Comparison of ENCODE assay signal across 9 cellular contexts in the genomic region with DNA sequence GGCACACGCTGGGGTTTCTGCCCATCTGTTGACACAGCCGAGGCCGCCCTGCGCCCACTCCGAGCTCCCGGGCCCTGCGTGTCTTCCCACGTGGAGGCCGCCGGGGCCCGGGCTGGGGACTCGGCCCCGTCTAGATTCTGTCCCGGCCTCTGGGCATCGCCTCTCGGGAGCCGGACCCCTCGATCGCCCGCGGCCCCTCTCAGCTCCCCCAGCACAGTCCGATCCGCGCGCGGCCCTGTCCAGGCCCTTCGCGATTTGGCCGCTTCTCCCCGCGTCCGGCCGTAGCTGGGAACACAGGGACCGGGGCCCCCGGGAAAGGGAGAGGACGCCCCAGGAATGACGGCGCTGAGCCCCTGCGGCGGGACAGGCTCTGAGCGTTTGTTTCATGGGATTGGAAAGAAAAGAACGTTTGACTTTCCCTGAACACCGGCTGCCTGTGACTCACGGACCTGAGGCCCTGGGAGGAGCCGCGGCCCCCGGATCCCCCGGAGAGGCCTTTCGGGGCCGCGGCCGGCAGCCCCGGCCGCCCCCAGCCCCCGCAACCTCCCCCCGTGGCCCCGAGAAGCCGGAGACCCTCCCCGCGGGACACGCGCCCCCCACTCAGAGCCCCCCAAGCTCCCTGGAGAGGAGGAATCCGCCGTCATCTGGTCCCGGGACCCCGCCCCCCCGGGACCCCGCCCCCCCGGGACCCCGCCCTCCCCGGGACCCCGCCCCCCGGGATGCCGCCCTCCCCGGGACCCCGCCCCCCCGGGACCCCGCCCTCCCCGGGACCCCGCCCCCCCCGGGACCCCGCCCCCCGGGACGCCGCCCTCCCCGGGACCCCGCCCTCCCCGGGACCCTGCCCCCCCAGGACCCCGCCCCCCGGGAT.
DNase-seq lines count a peak whose midpoint lies in the region; ATAC-seq and TF ChIP-seq lines count a peak whose summit lies in the region.
"Had no signal": no experiment of that assay in that cellular context is flagged by ENCODE, and none has a peak within 500 bp of the region (broad histone marks: within the 10 kb centered on the region; RNA-seq: fewer than 3 reads in every experiment).

No MANE protein-coding gene starts in this region.

- 24% methylated on average over 19 of the region's 90 CpGs for WGBS in suprapubic skin

- peak overlapping the region in 1 of 2 donors; percentile 21 for H3K4me3 Mint-ChIP-seq in CD14-positive monocyte

- no peak overlapping the region for H3K27ac Mint-ChIP-seq in CD14-positive monocyte

- no peak for TF ChIP-seq POLR2A in suprapubic skin (IDR thresholded peaks at IDR 0.05)

- TF ChIP-seq CTCF in dorsolateral prefrontal cortex (IDR thresholded peaks at IDR 0.05 in 54 of 56, conservative IDR thresholded peaks at IDR 0.05 in 2 of 56; ENCODE audit: low read depth in 1 of 56, partially characterized antibody in 56 of 56) (no peak), kidney epithelial cell (IDR thresholded peaks at IDR 0.05; ENCODE audit: insufficient read depth, low read length, poor library complexity, severe bottlenecking) (no peak), suprapubic skin (IDR thresholded peaks at IDR 0.05) (no peak), CD14-positive monocyte (IDR thresholded peaks at IDR 0.05) (no peak)

- peaks cover 9 to 23% (median 22%) of the 10 kb centered on the region in 3 donors for H3K27me3 Mint-ChIP-seq in CD14-positive monocyte (ENCODE audit: low read depth in 3 of 3)

- DNase-seq in dorsolateral prefrontal cortex (peak in 5 of 10 donors; percentile 16 to 41 (median 29)), kidney epithelial cell (ENCODE audit: low read depth) (no peak), suprapubic skin (ENCODE audit: low spot score in 2 of 2) (peak; percentile 50 to 71), NCI-H1436 treated with DMSO at 0.1 percent for 48 hours (lab: John Stamatoyannopoulos, UW) (no peak), CD14-positive monocyte (ENCODE audit: low spot score) (no peak)
- DNase-seq: Kasumi-1, NCI-H69 had no signal

- no peak for TF ChIP-seq EP300 in suprapubic skin (IDR thresholded peaks at IDR 0.05)

- peak overlapping the region; percentile 23 for H3K9ac ChIP-seq in HUES6 (ENCODE audit: low read length)

- no peaks in the 10 kb centered on the region for H3K36me3 Mint-ChIP-seq in CD14-positive monocyte

- ATAC-seq in HG02571 (IDR thresholded peaks at IDR 0.05; ENCODE audit: unreplicated experiment), result no peak

- no peaks in the 10 kb centered on the region for H3K4me1 Mint-ChIP-seq in CD14-positive monocyte

- peaks cover 2% of the 10 kb centered on the region; the same call in 1 of the 2 replicates for H3K4me1 ChIP-seq in HUES6 (ENCODE audit: control insufficient read depth, insufficient read depth, low read length)
- peaks cover 11% of the 10 kb centered on the region for H3K4me1 ChIP-seq in suprapubic skin

- H3K9me3 ChIP-seq in HUES6 (ENCODE audit: control insufficient read depth, insufficient read depth, low read depth, low read length) (peaks cover 8% of the 10 kb centered on the region), suprapubic skin (no peaks in the 10 kb centered on the region)

- H3K36me3 ChIP-seq in HUES6 (ENCODE audit: control insufficient read depth, insufficient read depth, low read length) (no peaks in the 10 kb centered on the region), kidney epithelial cell (ENCODE audit: control insufficient read depth, insufficient read depth, low read length) (no peaks in the 10 kb centered on the region), suprapubic skin (no peaks in the 10 kb centered on the region)

- H3K9me3 Mint-ChIP-seq in CD14-positive monocyte, result peaks cover 0 to 16% (median 5%) of the 10 kb centered on the region in 7 donors

- H3K27ac ChIP-seq in HUES6 (ENCODE audit: low read depth, low read length) (no peak overlapping the region), dorsolateral prefrontal cortex (no peak overlapping the region), suprapubic skin (no peak overlapping the region)

- H3K27me3 ChIP-seq in HUES6 (ENCODE audit: control insufficient read depth, insufficient read depth, low read length) (no peaks in the 10 kb centered on the region), dorsolateral prefrontal cortex (peaks cover 0 to 49% (median 3%) of the 10 kb centered on the region in 45 donors), kidney epithelial cell (ENCODE audit: control insufficient read depth, insufficient read depth, low read length) (peaks cover 10% of the 10 kb centered on the region), suprapubic skin (no peaks in the 10 kb centered on the region)

- intact Hi-C loops in dorsolateral prefrontal cortex (cut with DNase I) (no loop called here), CD14-positive monocyte (cut with micrococcal nuclease) (no loop called here)

- H3K4me3 ChIP-seq in HUES6 (ENCODE audit: low read depth, low read length) (peak overlapping the region; percentile 51), dorsolateral prefrontal cortex (peak overlapping the region in 40 of 59 donors; percentile 4 to 56 (median 40)), kidney epithelial cell (ENCODE audit: low read depth, low read length) (peak overlapping the region; percentile 26), suprapubic skin (peak overlapping the region; percentile 48)

Comparison
In these comparisons a context has a peak if more than half of its experiments do, and no peak if none do; other contexts are left out.
1. DNase-seq: peak in suprapubic skin (2 of 2); none in kidney epithelial cell (single experiment), NCI-H1436 treated with DMSO at 0.1 percent for 48 hours (single experiment) and CD14-positive monocyte (single experiment).
2. Peak in every context shown above with its lines, with median percentiles within 50 percentile points of each other: H3K4me3 ChIP-seq.